ENCODE assay signal across 18 cellular contexts in genomic region chr1:203898458-203899244, GRCh38.
"Had no signal": no experiment of that assay in that cellular context is flagged by ENCODE, and none has a peak within 500 bp of the region (broad histone marks: within the 10 kb centered on the region; RNA-seq: fewer than 3 reads in every experiment).

No MANE protein-coding gene starts in this region.

- DNase-seq: activated CD4-positive, alpha-beta memory T cell treated with anti-CD3 and anti-CD28 coated beads for 36 hours; activated CD4-positive, alpha-beta T cell treated with anti-CD3 and anti-CD28 coated beads for 48 hours; activated effector memory CD4-positive, alpha-beta T cell treated with anti-CD3 and anti-CD28 coated beads, Interleukin-2, amount 50 U/mL, for 16 hours; activated naive CD4-positive, alpha-beta T cell treated with anti-CD3 and anti-CD28 coated beads, Interleukin-2, amount 50 U/mL, for 16 hours; activated naive CD8-positive, alpha-beta T cell treated with anti-CD3 and anti-CD28 coated beads, Interleukin-2, amount 50 U/mL, for 24 hours; effector CD8-positive, alpha-beta T cell; glutamatergic neuron; hippocampal formation; left lung; natural killer cell; right cardiac atrium; stimulated activated CD4-positive, alpha-beta T cell treated with anti-CD3 and anti-CD28 coated beads, Interleukin-12 subunit alpha, Interleukin-12 subunit beta, amount 100 ng/mL, for 4 hours; stimulated activated CD4-positive, alpha-beta T cell treated with anti-CD3 and anti-CD28 coated beads, Interleukin-4, amount 100 ng/mL, for 4 hours; stimulated activated naive CD8-positive, alpha-beta T cell treated with anti-CD3 and anti-CD28 coated beads, Interleukin-15, Interleukin-2, amounts not matched to agents 100 U/mL and 50 U/mL, for 24 hours; T-helper 17 cell; upper lobe of right lung had no signal

- H3K27ac ChIP-seq: cardiac muscle cell, left lung, upper lobe of right lung had no signal

- H3K27me3 ChIP-seq: cardiac muscle cell, left lung, upper lobe of right lung had no signal

- H3K4me3 ChIP-seq: cardiac muscle cell, left lung, upper lobe of right lung had no signal

- H3K4me1 ChIP-seq: left lung, upper lobe of right lung had no signal

- H3K36me3 ChIP-seq: cardiac muscle cell, left lung, upper lobe of right lung had no signal

- ATAC-seq: activated naive CD8-positive, alpha-beta T cell treated with anti-CD3 and anti-CD28 coated beads, Interleukin-2, amount 50 U/mL, for 24 hours; esophagus mucosa; left lung; natural killer cell; right cardiac atrium; stimulated activated naive CD8-positive, alpha-beta T cell treated with anti-CD3 and anti-CD28 coated beads, Interleukin-15, Interleukin-2, amounts not matched to agents 100 U/mL and 50 U/mL, for 24 hours; T-helper 17 cell; upper lobe of right lung had no signal
